ENCODE assay signal across 7 cellular contexts in genomic region chr4:189622574-189622973, GRCh38.
DNase-seq lines count a peak whose midpoint lies in the region; ATAC-seq and TF ChIP-seq lines count a peak whose summit lies in the region.
"Not testable (repeated sequence)": the region's sequence is repeated elsewhere in the genome, so short reads cannot be mapped to it uniquely, and the experiment has no call there.

No MANE protein-coding gene starts in this region.

- WGBS in testis, 2 donors: 55 to 70% methylated on average over 3 of the region's 3 CpGs

- H3K36me3 Mint-ChIP-seq in activated T-helper 17 cell treated with anti-CD3 and anti-CD28 coated beads, Interleukin-2, amount 50 U/mL, for 72 hours (ENCODE audit: low read depth); stimulated activated memory B cell treated with anti-CD40 and anti-IgM and Interleukin-4, amounts not matched to agents 10 μg/mL and 1 μg/mL and 100 μg/mL, for 72 hours: not testable (repeated sequence)

- ATAC-seq in GM19463 (IDR thresholded peaks at IDR 0.05; ENCODE audit: unreplicated experiment) (peak; percentile 75), HG03565 (IDR thresholded peaks at IDR 0.05; ENCODE audit: unreplicated experiment) (peak; percentile 56), left cardiac atrium (peak; percentile 41 to 53)
- peak; percentile 28 for ATAC-seq in activated T-helper 17 cell treated with anti-CD3 and anti-CD28 coated beads, Interleukin-2, amount 50 U/mL, for 72 hours (replicated peaks)
- ATAC-seq in stimulated activated memory B cell treated with anti-CD40 and anti-IgM and Interleukin-4, amounts not matched to agents 10 μg/mL and 1 μg/mL and 100 μg/mL, for 72 hours: peak; percentile 16

- H3K9me3 Mint-ChIP-seq in activated T-helper 17 cell treated with anti-CD3 and anti-CD28 coated beads, Interleukin-2, amount 50 U/mL, for 72 hours; stimulated activated memory B cell treated with anti-CD40 and anti-IgM and Interleukin-4, amounts not matched to agents 10 μg/mL and 1 μg/mL and 100 μg/mL, for 72 hours: not testable (repeated sequence)

- not testable (repeated sequence) for TF ChIP-seq CTCF in OCI-LY3 (IDR thresholded peaks at IDR 0.05; ENCODE audit: low read depth, low read length); testis (IDR thresholded peaks at IDR 0.05)

- TF ChIP-seq POLR2A in testis (IDR thresholded peaks at IDR 0.05): not testable (repeated sequence)

- H3K4me2 ChIP-seq in OCI-LY3 (ENCODE audit: low read length): 0 out of 2 replicates have a peak overlapping the region, but pooled peaks have one; percentile 17

- H3K27me3 Mint-ChIP-seq in activated T-helper 17 cell treated with anti-CD3 and anti-CD28 coated beads, Interleukin-2, amount 50 U/mL, for 72 hours; stimulated activated memory B cell treated with anti-CD40 and anti-IgM and Interleukin-4, amounts not matched to agents 10 μg/mL and 1 μg/mL and 100 μg/mL, for 72 hours: not testable (repeated sequence)

- H3K4me3 ChIP-seq in OCI-LY3 (ENCODE audit: low read length); testis: not testable (repeated sequence)

- not testable (repeated sequence) for H3K4me1 ChIP-seq in OCI-LY3 (ENCODE audit: low read length); testis

- intact Hi-C loops in left cardiac atrium (cut with DNase I); testis (cut with DNase I; ENCODE audit: low total_unique reads): not testable (repeated sequence)

- not testable (repeated sequence) for DNase-seq in left cardiac atrium
- peak; percentile 61 for DNase-seq in testis

- not testable (repeated sequence) for H3K36me3 ChIP-seq in OCI-LY3 (replicated peaks; ENCODE audit: low read depth, low read length); testis (ENCODE audit: low read depth, missing control alignments)

- H3K27me3 ChIP-seq in OCI-LY3 (ENCODE audit: low read depth, low read length); testis: not testable (repeated sequence)

- H3K4me3 Mint-ChIP-seq in activated T-helper 17 cell treated with anti-CD3 and anti-CD28 coated beads, Interleukin-2, amount 50 U/mL, for 72 hours; stimulated activated memory B cell treated with anti-CD40 and anti-IgM and Interleukin-4, amounts not matched to agents 10 μg/mL and 1 μg/mL and 100 μg/mL, for 72 hours: not testable (repeated sequence)

- H3K9ac ChIP-seq in OCI-LY3 (ENCODE audit: low read length): not testable (repeated sequence)

- not testable (repeated sequence) for H4K20me1 ChIP-seq in OCI-LY3 (ENCODE audit: insufficient read depth, low read length)

- H3K27ac ChIP-seq in OCI-LY3 (ENCODE audit: low read length): peak overlapping the region; percentile 28; the same call in 1 of the 2 replicates
- H3K27ac ChIP-seq in testis: not testable (repeated sequence)

- not testable (repeated sequence) for H3K4me1 Mint-ChIP-seq in activated T-helper 17 cell treated with anti-CD3 and anti-CD28 coated beads, Interleukin-2, amount 50 U/mL, for 72 hours; stimulated activated memory B cell treated with anti-CD40 and anti-IgM and Interleukin-4, amounts not matched to agents 10 μg/mL and 1 μg/mL and 100 μg/mL, for 72 hours

- not testable (repeated sequence) for H2AFZ ChIP-seq in OCI-LY3 (ENCODE audit: low read depth, low read length)

- not testable (repeated sequence) for H3K79me2 ChIP-seq in OCI-LY3 (ENCODE audit: low read length)

- H3K9me3 ChIP-seq in OCI-LY3 (ENCODE audit: insufficient read depth, low read length); testis: not testable (repeated sequence)

- H3K27ac Mint-ChIP-seq in activated T-helper 17 cell treated with anti-CD3 and anti-CD28 coated beads, Interleukin-2, amount 50 U/mL, for 72 hours; stimulated activated memory B cell treated with anti-CD40 and anti-IgM and Interleukin-4, amounts not matched to agents 10 μg/mL and 1 μg/mL and 100 μg/mL, for 72 hours: not testable (repeated sequence)

Comparison
In these comparisons a context has a peak if more than half of its experiments do, and no peak if none do; other contexts are left out.
1. ATAC-seq: peak in every context shown above with its lines; median percentile 75 in GM19463; 56 in HG03565; 47 in left cardiac atrium; 28 in activated T-helper 17 cell treated with anti-CD3 and anti-CD28 coated beads, Interleukin-2, amount 50 U/mL, for 72 hours; 16 in stimulated activated memory B cell treated with anti-CD40 and anti-IgM and Interleukin-4, amounts not matched to agents 10 μg/mL and 1 μg/mL and 100 μg/mL, for 72 hours.